Comparison of ENCODE assay signal across 1 cellular context in the genomic region with DNA sequence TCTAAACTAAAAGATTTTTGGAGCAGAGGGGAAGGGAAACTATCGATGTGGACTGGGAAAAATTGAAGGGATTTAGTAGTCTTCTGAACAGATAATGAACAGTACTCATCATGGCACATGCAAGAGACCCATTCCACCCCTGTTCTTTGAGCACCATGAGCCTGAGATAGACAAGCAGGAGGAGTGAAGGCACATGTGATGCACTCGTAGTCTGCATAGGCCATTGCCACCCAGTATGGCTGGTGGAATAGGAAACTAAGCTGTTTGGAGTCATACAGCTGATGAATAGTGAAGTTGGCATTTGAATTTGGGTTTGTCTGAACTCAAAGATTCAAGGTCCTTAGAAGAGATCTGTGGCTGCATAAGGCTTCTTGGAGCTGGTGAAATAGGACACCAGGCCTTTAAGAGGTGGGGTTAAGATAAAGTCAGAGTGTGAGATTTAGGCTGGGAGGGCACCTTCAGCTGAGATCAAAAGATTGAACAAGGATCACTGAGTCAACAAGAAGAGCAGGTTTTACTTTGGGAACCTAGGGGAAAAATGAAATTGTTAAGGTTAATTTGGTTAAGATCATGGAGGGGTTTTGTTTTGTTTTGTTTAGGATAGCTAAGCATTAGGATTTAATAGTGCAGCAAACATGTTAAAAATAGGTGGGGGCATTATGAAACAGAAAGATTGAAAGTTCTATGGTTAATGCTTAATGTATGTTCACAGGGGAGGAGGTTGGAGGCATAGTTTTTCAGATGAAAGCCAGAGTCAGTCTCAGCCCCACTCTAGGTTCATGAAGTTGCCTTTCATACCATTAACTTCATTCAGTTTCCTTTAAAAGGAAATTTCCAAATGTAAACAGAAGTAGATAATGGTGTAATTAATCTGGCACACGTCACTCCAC.
A peak's percentile ranks its signal among the peaks of the same experiment; 100 is the strongest.
TF ChIP-seq lines count a peak whose summit lies in the region.

No MANE protein-coding gene starts in this region.

TF ChIP-seq in IMR-90, 13 proteins besides CTCF, POLR2A, EP300 and RAD21:
- TF ChIP-seq BHLHE40 (IDR thresholded peaks at IDR 0.05; ENCODE audit: low read depth, low read length) = no peak
- peak; percentile 7; the same call in 1 of the 2 replicates for TF ChIP-seq USF2 (IDR thresholded peaks at IDR 0.05; ENCODE audit: low read depth, low read length)
- no peak for TF ChIP-seq MAZ (IDR thresholded peaks at IDR 0.05; ENCODE audit: borderline replicate concordance, low read depth, low read length)
- no peak for TF ChIP-seq CEBPB (IDR thresholded peaks at IDR 0.05; ENCODE audit: low read depth, low read length)
- no peak for TF ChIP-seq MAFK (IDR thresholded peaks at IDR 0.05; ENCODE audit: low read depth, low read length)
- no peak for TF ChIP-seq RFX5 (IDR thresholded peaks at IDR 0.05; ENCODE audit: low read depth, low read length)
